In genomic region chr15:43361313-43361903, GRCh38 we compare ENCODE assay signal across 36 cellular contexts. TPM values are rescaled to one million over a fixed set of nuclear protein-coding genes. Genes with fewer than 3 reads are reported as not detected.
DNase-seq lines count a peak whose midpoint lies in the region; ATAC-seq, FAIRE-seq and TF ChIP-seq lines count a peak whose summit lies in the region.
"Had no signal": no experiment of that assay in that cellular context is flagged by ENCODE, and none has a peak within 500 bp of the region (broad histone marks: within the 10 kb centered on the region; RNA-seq: fewer than 3 reads in every experiment).

No MANE protein-coding gene starts in this region.

- H3K36me3 ChIP-seq in GM12878 (ENCODE audit: control insufficient read depth in 2 of 2, insufficient read depth in 2 of 2, low read length in 1 of 2), result peaks cover 11 to 33% of the 10 kb centered on the region in 2 experiments
- peaks cover 33 to 48% of the 10 kb centered on the region in 2 donors for H3K36me3 ChIP-seq in kidney (ENCODE audit: control insufficient read depth in 1 of 2, insufficient read depth in 2 of 2, low read length in 2 of 2)

- POLR2A ChIA-PET in A549 (lab: Yijun Ruan, JAX), result no interaction called here
- POLR2A ChIA-PET in GM12878 (lab: Charles Lee), result interaction anchor here (1.9 kb wide), 1 partner anchor 9 kb away, joined by 6 read pairs; the partner anchor contains the start of genes TUBGCP4 and ZSCAN29

- SMC1A ChIA-PET in GM12878 (lab: Charles Lee; ENCODE audit: uncharacterized antibody, unreplicated experiment), result interaction anchor here (0.6 to 1.5 kb wide), 4 partner anchors 9 to 535 kb away, joined by 3 to 4 read pairs (median 4); partner anchors contain the start of genes TUBGCP4 and ZSCAN29

- no peaks in the 10 kb centered on the region for H4K20me1 ChIP-seq in GM12878 (ENCODE audit: control insufficient read depth, insufficient read depth)

- TF ChIP-seq CTCF in A549 (IDR thresholded peaks at IDR 0.05) (no peak), GM12878 (IDR thresholded peaks at IDR 0.05 in 2 of 3, conservative IDR thresholded peaks at IDR 0.05 in 1 of 3; ENCODE audit: control insufficient read depth in 2 of 3, extremely low read depth in 1 of 3, insufficient read depth in 1 of 3, low read depth in 3 of 3, low read length in 3 of 3) (no peak), kidney (IDR thresholded peaks at IDR 0.05; ENCODE audit: borderline replicate concordance, extremely low read depth, insufficient read depth) (no peak)

- TF ChIP-seq EP300 in A549 (IDR thresholded peaks at IDR 0.05) (no peak), GM12878 (IDR thresholded peaks at IDR 0.05; ENCODE audit: borderline replicate concordance in 1 of 2, control insufficient read depth in 1 of 2, low read depth in 2 of 2, low read length in 2 of 2) (no peak)

- H3K9ac ChIP-seq in GM12878 (ENCODE audit: control insufficient read depth, insufficient read depth, low read length) (no peak overlapping the region), kidney (ENCODE audit: low read length in 2 of 2) (no peak overlapping the region)
- H3K9ac ChIP-seq: KMS-11 had no signal

- H2AFZ ChIP-seq in GM12878 (ENCODE audit: control insufficient read depth, low read depth, low read length), result no peak overlapping the region

- FAIRE-seq in A549 (lab: Jason Lieb, UNC), result no peak
- peak; percentile 70 for FAIRE-seq in GM12892 (lab: Jason Lieb, UNC)
- peak; percentile 18 for FAIRE-seq in GM12878 (lab: Jason Lieb, UNC)
- FAIRE-seq in kidney (lab: Jason Lieb, UNC), result no peak
- FAIRE-seq: A204.1, RCC 7860 had no signal

- WGBS in A549 (ENCODE audit: missing lambda C conversion rate), result 96% methylated on average over 7 of the region's 7 CpGs
- WGBS in GM12878 (ENCODE audit: insufficient coverage, insufficient replicate concordance, low lambda C conversion rate, missing lambda C conversion rate), result 99% methylated on average over 7 of the region's 7 CpGs

- H3K4me3 ChIP-seq in A549 (no peak overlapping the region), GM12878 (no peak overlapping the region), kidney (ENCODE audit: low read length in 2 of 2) (peak overlapping the region; percentile 4)
- H3K4me3 ChIP-seq: adrenal gland, dorsolateral prefrontal cortex, left lung, MG63, right atrium auricular region, upper lobe of right lung had no signal

- in situ Hi-C loops in GM12878 (cut with MboI), result no loop called here

- H3K4me1 ChIP-seq in A549 (no peaks in the 10 kb centered on the region), GM12878 (ENCODE audit: control insufficient read depth, insufficient read depth, low read length) (no peaks in the 10 kb centered on the region), kidney (ENCODE audit: control insufficient read depth in 1 of 2, insufficient read depth in 1 of 2, low read depth in 1 of 2, low read length in 2 of 2) (no peaks in the 10 kb centered on the region)
- H3K4me1 ChIP-seq: left lung, right atrium auricular region, upper lobe of right lung had no signal

- no peaks in the 10 kb centered on the region for H3K27me3 ChIP-seq in GM12878 (replicated peaks in 1 of 2; ENCODE audit: control insufficient read depth in 2 of 2, insufficient read depth in 2 of 2, low read length in 1 of 2)
- H3K27me3 ChIP-seq: adrenal gland, dorsolateral prefrontal cortex, left lung, MG63, right atrium auricular region, upper lobe of right lung had no signal

- H3K4me2 ChIP-seq in A549, result no peak overlapping the region
- no peak overlapping the region for H3K4me2 ChIP-seq in GM12878 (ENCODE audit: control insufficient read depth, insufficient read depth)
- H3K4me2 ChIP-seq: KMS-11 had no signal

- H3K9me3 ChIP-seq in A549 (peaks cover 76% of the 10 kb centered on the region), GM12878 (replicated peaks; ENCODE audit: control insufficient read depth, insufficient read depth, low read length) (peaks cover 39% of the 10 kb centered on the region), kidney (ENCODE audit: control insufficient read depth in 1 of 2, low read length in 2 of 2) (peaks cover 11 to 36% of the 10 kb centered on the region in 2 donors)

- TF ChIP-seq POLR2A in A549 (IDR thresholded peaks at IDR 0.05; ENCODE audit: low read length), result no peak
- TF ChIP-seq POLR2A in GM12892 (IDR thresholded peaks at IDR 0.05; ENCODE audit: low read depth, low read length), result no peak
- TF ChIP-seq POLR2A in GM12878 (IDR thresholded peaks at IDR 0.05; ENCODE audit: low read depth, low read length), result no peak

- no TSS peak for BruUV-seq in GM12878 (replicated peaks; lab: Mats Ljungman, UMichigan)

- CTCF ChIA-PET in A549 (lab: Yijun Ruan, JAX), result interaction anchor here (1.0 kb wide), 1 partner anchor 9 kb away, joined by 4 read pairs; the partner anchor contains the start of genes TUBGCP4 and ZSCAN29
- CTCF ChIA-PET in GM12878 (lab: Yijun Ruan, JAX), result interaction anchor here (0.9 to 1.6 kb wide), 4 partner anchors 9 to 14 kb away, joined by 3 to 11 read pairs (median 5); partner anchors contain the start of genes TUBGCP4 and ZSCAN29

- H3K27ac ChIP-seq in A549 (no peak overlapping the region), GM12878 (ENCODE audit: control insufficient read depth, insufficient read depth) (no peak overlapping the region), kidney (ENCODE audit: low read depth in 2 of 2, low read length in 2 of 2) (no peak overlapping the region)
- H3K27ac ChIP-seq: adrenal gland, dorsolateral prefrontal cortex, HL-60, KMS-11, left lung, right atrium auricular region, upper lobe of right lung had no signal

- TF ChIP-seq RAD21 in A549 (conservative IDR thresholded peaks at IDR 0.05 in 1 of 2, IDR thresholded peaks at IDR 0.05 in 1 of 2) (no peak), GM12878 (IDR thresholded peaks at IDR 0.05; ENCODE audit: insufficient read depth, low read depth, low read length) (no peak)

- DNase-seq in A549 (ENCODE audit: low read depth in 1 of 2, low spot score in 1 of 2) (no peak), GM12892 (ENCODE audit: insufficient read length) (no peak), GM12878 (ENCODE audit: low read depth, low spot score) (no peak), kidney (no peak), SHP77 (lab: John Stamatoyannopoulos, UW) (no peak), T-helper 2 cell (no peak)
- DNase-seq: activated CD4-positive, alpha-beta memory T cell treated with anti-CD3 and anti-CD28 coated beads for 36 hours; activated CD4-positive, alpha-beta T cell treated with anti-CD3 and anti-CD28 coated beads for 1 hour; activated naive CD4-positive, alpha-beta T cell treated with anti-CD3 and anti-CD28 coated beads for 36 hours; adrenal gland; CD8-positive, alpha-beta T cell; DMS153; dorsolateral prefrontal cortex; hypothalamus; left lung; mesenchymal stem cell; MG63; NCI-H1417 treated with DMSO at 0.1 percent for 48 hours; NCI-H2029 treated with DMSO at 0.1 percent for 48 hours; NCI-H226; NCI-H526 treated with DMSO at 0.1 percent for 48 hours; SIG-M5; stimulated activated CD4-positive, alpha-beta T cell treated with anti-CD3 and anti-CD28 coated beads, Interleukin-1b, Interleukin-23, amount 100 ng/mL, for 48 hours; stimulated activated naive CD4-positive, alpha-beta T cell treated with Interleukin-2 at 50 U/mL for 16 hours; upper lobe of right lung had no signal

- RAD21 ChIA-PET in GM12878 (lab: Charles Lee; ENCODE audit: unreplicated experiment), result no interaction called here

- ATAC-seq in A549, result no peak
- ATAC-seq in GM12878, result no peak
- no peak for ATAC-seq in HG02973 (IDR thresholded peaks at IDR 0.05; ENCODE audit: unreplicated experiment)
- no peak for ATAC-seq in GM21390 (IDR thresholded peaks at IDR 0.05; ENCODE audit: unreplicated experiment)
- ATAC-seq: CD8-positive, alpha-beta T cell; left lung; upper lobe of right lung had no signal

- no peaks in the 10 kb centered on the region for H3K79me2 ChIP-seq in GM12878 (ENCODE audit: control insufficient read depth, insufficient read depth, low read length)

- intact Hi-C loops in GM12878 (cut with micrococcal nuclease; ENCODE audit: unreplicated experiment), result no loop called here
- intact Hi-C loops in kidney (cut with DNase I), result no loop called here

RNA-seq across cellular contexts. Expression of gene ZSCAN29, which starts 9.4 kb away (rescaled TPM):
- polyA plus RNA-seq in A549 (2011; rRNA removed), result 10.7 and 13.8 TPM in 2 replicates
- polyA plus RNA-seq in A549 (2012; cell fraction: cytosol; rRNA removed), result 4.1 and 4.4 TPM in 2 replicates
- polyA plus RNA-seq in A549 (2012; cell fraction: nucleus; rRNA removed), result 5.0 and 8.6 TPM in 2 replicates
- 12.7 to 14.4 TPM (median 13.7 TPM) in 3 replicates for polyA plus RNA-seq in A549 (2017; fragmentation: RNase III; extraction: RNeasy Plus Mini Kit Qiagen cat#74134 plus additional on column Dnase treatment)
- 9.3 and 9.8 TPM in 2 replicates for polyA minus RNA-seq in A549 (2011; rRNA and poly(A)+ RNA removed)
- 12.2 TPM for polyA plus RNA-seq in GM12892 (2012; ENCODE audit: missing spikeins)
- 39.9 and 41.7 TPM in 2 replicates for total RNA-seq in GM12878 (2013; cell fraction: nucleolus; rRNA removed)
- 22.4 and 24.8 TPM in 2 replicates for total RNA-seq in GM12878 (2014; rRNA removed)
- total RNA-seq in GM12878 (2014; rRNA removed; fragmentation: Illumina TruSeq; extraction: Trizol), result 17.9 TPM in 2 replicates
- total RNA-seq in GM12878 (2021), result 26.0 and 26.9 TPM in 2 replicates
- polyA plus RNA-seq in GM12878 (2011; ENCODE audit: low read depth), result 6.0 TPM
- polyA plus RNA-seq in GM12878 (2011; rRNA removed), result 13.6 and 13.7 TPM in 2 replicates
- 10.4 and 11.0 TPM in 2 replicates for polyA plus RNA-seq in GM12878 (2011; cell fraction: cytosol; rRNA removed)
- polyA plus RNA-seq in GM12878 (2011; cell fraction: nucleus; rRNA removed), result 14.7 and 21.3 TPM in 2 replicates
- 10.5 and 10.9 TPM in 2 replicates for polyA plus RNA-seq in GM12878 (2012)
- polyA plus RNA-seq in GM12878 (2014; fragmentation: Illumina TruSeq; extraction: Trizol), result 15.6 and 17.0 TPM in 2 replicates
- 1 to 10 TPM; 1.7 to 2.3 TPM for polyA plus RNA-seq in GM12878 (2014; fragmentation: Nextera tagmentation; extraction: Ambion mirVana)
- polyA plus RNA-seq in GM12878 (2014; rRNA removed), result 18.1 and 19.4 TPM in 2 replicates
- polyA plus RNA-seq in GM12878 (2016; fragmentation: Nextera tagmentation; extraction: Ambion mirVana), result 10 to 100 TPM; 10.1 to 12.3 TPM
- 14.8 and 18.2 TPM in 2 replicates for polyA minus RNA-seq in GM12878 (2011; rRNA and poly(A)+ RNA removed)
- polyA minus RNA-seq in GM12878 (2011; cell fraction: cytosol; rRNA and poly(A)+ RNA removed), result 8.2 and 9.7 TPM in 2 replicates
- polyA minus RNA-seq in GM12878 (2011; cell fraction: nucleus; rRNA and poly(A)+ RNA removed), result 13.3 and 18.7 TPM in 2 replicates
- 22.1 TPM for total RNA-seq in kidney
- 3.2 TPM for polyA plus RNA-seq in kidney (ENCODE audit: insufficient read depth, low read depth, low replicate concordance)

RNA-seq across cellular contexts. Expression of gene TUBGCP4, which starts 9.5 kb away (rescaled TPM):
- polyA plus RNA-seq in A549 (2011; rRNA removed) (10.4 and 12.4 TPM in 2 replicates), A549 (2017; fragmentation: RNase III; extraction: RNeasy Plus Mini Kit Qiagen cat#74134 plus additional on column Dnase treatment) (6.5 to 6.7 TPM (median 6.6 TPM) in 3 replicates), GM12878 (2011; rRNA removed) (27.2 and 27.5 TPM in 2 replicates), GM12878 (2014; fragmentation: Illumina TruSeq; extraction: Trizol) (22.3 and 24.7 TPM in 2 replicates), GM12878 (2014; fragmentation: Nextera tagmentation; extraction: Ambion mirVana) (1 to 10 TPM; 6.3 to 8.0 TPM), GM12878 (2014; rRNA removed) (18.3 and 21.2 TPM in 2 replicates), GM12878 (2016; fragmentation: Nextera tagmentation; extraction: Ambion mirVana) (10 to 100 TPM; 34.7 to 39.1 TPM), kidney (ENCODE audit: insufficient read depth, low read depth, low replicate concordance) (2.7 TPM)
- polyA plus RNA-seq in A549 (2012; cell fraction: cytosol; rRNA removed), result 3.7 and 5.1 TPM in 2 replicates
- polyA plus RNA-seq in A549 (2012; cell fraction: nucleus; rRNA removed), result 9.1 and 11.1 TPM in 2 replicates
- 13.7 and 17.1 TPM in 2 replicates for polyA minus RNA-seq in A549 (2011; rRNA and poly(A)+ RNA removed)
- 14.0 TPM for polyA plus RNA-seq in GM12892 (2012; ENCODE audit: missing spikeins)
- 75.7 and 85.5 TPM in 2 replicates for total RNA-seq in GM12878 (2013; cell fraction: nucleolus; rRNA removed)
- total RNA-seq in GM12878 (2014; rRNA removed) (22.9 and 28.9 TPM in 2 replicates), GM12878 (2014; rRNA removed; fragmentation: Illumina TruSeq; extraction: Trizol) (15.0 and 17.8 TPM in 2 replicates), GM12878 (2021) (26.1 and 27.3 TPM in 2 replicates), kidney (12.9 TPM)
- 9.5 TPM for polyA plus RNA-seq in GM12878 (2011; ENCODE audit: low read depth)
- polyA plus RNA-seq in GM12878 (2011; cell fraction: cytosol; rRNA removed), result 22.2 and 22.9 TPM in 2 replicates
- 27.2 and 33.6 TPM in 2 replicates for polyA plus RNA-seq in GM12878 (2011; cell fraction: nucleus; rRNA removed)
- polyA plus RNA-seq in GM12878 (2012), result 10.2 and 11.6 TPM in 2 replicates
- 37.2 and 38.1 TPM in 2 replicates for polyA minus RNA-seq in GM12878 (2011; rRNA and poly(A)+ RNA removed)
- polyA minus RNA-seq in GM12878 (2011; cell fraction: cytosol; rRNA and poly(A)+ RNA removed), result 17.0 and 21.8 TPM in 2 replicates
- polyA minus RNA-seq in GM12878 (2011; cell fraction: nucleus; rRNA and poly(A)+ RNA removed), result 29.6 and 49.8 TPM in 2 replicates

RNA-seq across cellular contexts. Expression of gene LCMT2, which starts 31.0 kb away (rescaled TPM):
- 9.7 and 12.8 TPM in 2 replicates for polyA plus RNA-seq in A549 (2011; rRNA removed)
- polyA plus RNA-seq in A549 (2012; cell fraction: cytosol; rRNA removed), result 2.5 and 3.3 TPM in 2 replicates
- 2.6 and 3.9 TPM in 2 replicates for polyA plus RNA-seq in A549 (2012; cell fraction: nucleus; rRNA removed)
- polyA plus RNA-seq in A549 (2017; fragmentation: RNase III; extraction: RNeasy Plus Mini Kit Qiagen cat#74134 plus additional on column Dnase treatment), result 5.9 to 8.3 TPM (median 7.5 TPM) in 3 replicates
- polyA minus RNA-seq in A549 (2011; rRNA and poly(A)+ RNA removed), result 10.6 and 14.0 TPM in 2 replicates
- 5.8 TPM for polyA plus RNA-seq in GM12892 (2012; ENCODE audit: missing spikeins)
- 10.5 and 12.6 TPM in 2 replicates for total RNA-seq in GM12878 (2013; cell fraction: nucleolus; rRNA removed)
- 11.3 and 14.1 TPM in 2 replicates for total RNA-seq in GM12878 (2014; rRNA removed)
- 14.1 and 17.2 TPM in 2 replicates for total RNA-seq in GM12878 (2014; rRNA removed; fragmentation: Illumina TruSeq; extraction: Trizol)
- 14.8 TPM in 2 replicates for total RNA-seq in GM12878 (2021)
- 4.7 TPM for polyA plus RNA-seq in GM12878 (2011; ENCODE audit: low read depth)
- 14.0 and 15.0 TPM in 2 replicates for polyA plus RNA-seq in GM12878 (2011; rRNA removed)
- 10.6 and 12.0 TPM in 2 replicates for polyA plus RNA-seq in GM12878 (2011; cell fraction: cytosol; rRNA removed)
- 10.1 and 12.3 TPM in 2 replicates for polyA plus RNA-seq in GM12878 (2011; cell fraction: nucleus; rRNA removed)
- polyA plus RNA-seq in GM12878 (2012), result 4.1 and 5.7 TPM in 2 replicates
- 16.4 and 18.8 TPM in 2 replicates for polyA plus RNA-seq in GM12878 (2014; fragmentation: Illumina TruSeq; extraction: Trizol)
- 1 to 10 TPM; 2.1 to 2.4 TPM for polyA plus RNA-seq in GM12878 (2014; fragmentation: Nextera tagmentation; extraction: Ambion mirVana)
- 10.9 and 11.0 TPM in 2 replicates for polyA plus RNA-seq in GM12878 (2014; rRNA removed)
- polyA plus RNA-seq in GM12878 (2016; fragmentation: Nextera tagmentation; extraction: Ambion mirVana), result 10 to 100 TPM; 15.3 to 16.6 TPM
- polyA minus RNA-seq in GM12878 (2011; rRNA and poly(A)+ RNA removed), result 27.2 and 33.0 TPM in 2 replicates
- polyA minus RNA-seq in GM12878 (2011; cell fraction: cytosol; rRNA and poly(A)+ RNA removed), result 6.8 and 7.7 TPM in 2 replicates
- polyA minus RNA-seq in GM12878 (2011; cell fraction: nucleus; rRNA and poly(A)+ RNA removed), result 15.8 and 17.8 TPM in 2 replicates
- total RNA-seq in kidney, result 12.7 TPM
- polyA plus RNA-seq in kidney (ENCODE audit: insufficient read depth, low read depth, low replicate concordance), result 5.8 TPM

RNA-seq across cellular contexts. Expression of gene TGM7, which starts 59.4 kb away (rescaled TPM):
- not detected in 2 replicates for polyA plus RNA-seq in A549 (2011; rRNA removed)
- not detected in 2 replicates for polyA plus RNA-seq in A549 (2012; cell fraction: cytosol; rRNA removed)
- polyA plus RNA-seq in A549 (2012; cell fraction: nucleus; rRNA removed), result not detected in 2 replicates
- polyA plus RNA-seq in A549 (2017; fragmentation: RNase III; extraction: RNeasy Plus Mini Kit Qiagen cat#74134 plus additional on column Dnase treatment), result not detected in 3 replicates
- not detected in 2 replicates for polyA minus RNA-seq in A549 (2011; rRNA and poly(A)+ RNA removed)
- not detected for polyA plus RNA-seq in GM12892 (2012; ENCODE audit: missing spikeins)
- not detected in 2 replicates for total RNA-seq in GM12878 (2013; cell fraction: nucleolus; rRNA removed)
- not detected in 2 replicates for total RNA-seq in GM12878 (2014; rRNA removed)
- total RNA-seq in GM12878 (2014; rRNA removed; fragmentation: Illumina TruSeq; extraction: Trizol), result not detected in 2 replicates
- total RNA-seq in GM12878 (2021), result not detected in 2 replicates
- polyA plus RNA-seq in GM12878 (2011; ENCODE audit: low read depth), result not detected
- polyA plus RNA-seq in GM12878 (2011; rRNA removed), result not detected in 2 replicates
- polyA plus RNA-seq in GM12878 (2011; cell fraction: cytosol; rRNA removed), result not detected in 2 replicates
- not detected in 2 replicates for polyA plus RNA-seq in GM12878 (2011; cell fraction: nucleus; rRNA removed)
- polyA plus RNA-seq in GM12878 (2012), result not detected in 2 replicates
- polyA plus RNA-seq in GM12878 (2014; fragmentation: Illumina TruSeq; extraction: Trizol), result not detected in 2 replicates
- polyA plus RNA-seq in GM12878 (2014; fragmentation: Nextera tagmentation; extraction: Ambion mirVana), result not detected
- polyA plus RNA-seq in GM12878 (2014; rRNA removed), result not detected in 2 replicates
- polyA plus RNA-seq in GM12878 (2016; fragmentation: Nextera tagmentation; extraction: Ambion mirVana), result not detected
- not detected in 2 replicates for polyA minus RNA-seq in GM12878 (2011; rRNA and poly(A)+ RNA removed)
- polyA minus RNA-seq in GM12878 (2011; cell fraction: cytosol; rRNA and poly(A)+ RNA removed), result not detected in 2 replicates
- not detected in 2 replicates for polyA minus RNA-seq in GM12878 (2011; cell fraction: nucleus; rRNA and poly(A)+ RNA removed)
- not detected for total RNA-seq in kidney
- polyA plus RNA-seq in kidney (ENCODE audit: insufficient read depth, low read depth, low replicate concordance), result not detected
- total RNA-seq: activated CD4-positive, alpha-beta memory T cell treated with anti-CD3 and anti-CD28 coated beads for 36 hours; activated naive CD4-positive, alpha-beta T cell treated with anti-CD3 and anti-CD28 coated beads for 36 hours; activated T-helper 1 cell treated with anti-CD3 and anti-CD28 coated beads, Interleukin-12 subunit alpha, Interleukin-12 subunit beta, Interleukin-2, Interleukin-4 antibody, amounts not matched to agents 30 ng/mL and 10 ng/mL and 1 ng/mL, durations not matched to agents 14 hours and 24 hours and 36 hours; adrenal gland; CD8-positive, alpha-beta T cell; cerebellum; left lung; neural crest cell; right atrium auricular region; temporal lobe; upper lobe of right lung had no signal
- polyA plus RNA-seq: adrenal gland had no signal

Comparison
In these comparisons a context has a peak if more than half of its experiments do, and no peak if none do; other contexts are left out.
1. H3K4me3 ChIP-seq: peak in kidney (2 of 2); none in A549 (single experiment) and GM12878 (single experiment).
2. Of the 24 proteins assayed by ChIP-seq in both GM12878 and A549: peak only in GM12878: none; only in A549: KDM1A; in both: none; in neither: 23.